8 cellular contexts compared by ENCODE assay signal in the genomic region with DNA sequence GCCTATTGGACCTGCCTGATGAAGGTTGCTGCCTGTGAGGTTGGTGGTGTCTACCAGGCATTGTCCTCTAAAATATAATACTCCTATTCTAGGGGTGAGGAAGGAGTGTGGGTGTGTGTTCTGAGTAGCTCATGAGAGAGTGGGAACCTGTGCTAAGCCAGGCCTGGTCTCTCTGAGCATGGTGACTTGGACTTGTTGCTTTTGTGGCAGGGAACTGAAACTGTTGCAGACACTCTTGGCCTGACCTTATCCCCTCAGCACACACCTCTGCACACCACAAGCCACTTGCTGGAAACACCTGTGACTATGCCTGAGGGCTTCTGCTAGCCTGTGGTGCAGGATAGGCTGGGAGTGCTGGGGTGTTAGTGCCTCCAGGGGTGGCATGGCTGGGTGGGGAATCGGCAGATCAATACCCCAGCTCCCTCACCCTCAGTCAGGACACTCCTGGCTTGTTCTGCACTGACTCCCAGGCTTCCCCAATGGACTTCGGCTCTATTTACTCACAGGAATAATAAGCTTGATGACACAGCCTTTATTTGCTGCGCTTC. TPM values are rescaled to one million over a fixed set of nuclear protein-coding genes. Genes with fewer than 3 reads are reported as not detected.
DNase-seq lines count a peak whose midpoint lies in the region; ATAC-seq and TF ChIP-seq lines count a peak whose summit lies in the region.

No MANE protein-coding gene starts in this region.

- ATAC-seq in HG03064 (IDR thresholded peaks at IDR 0.05; ENCODE audit: low read depth, unreplicated experiment): peak; percentile 55

- no peaks in the 10 kb centered on the region for H3K27me3 Mint-ChIP-seq in T-helper 1 cell treated with Interleukin-12 subunit alpha and Interleukin-12 subunit beta and Interleukin-4 antibody, amounts not matched to agents 30 μg/mL and 1 μg/mL, for 36 hours (ENCODE audit: low read depth)

- no peak for TF ChIP-seq CTCF in RWPE1 (conservative IDR thresholded peaks at IDR 0.05; ENCODE audit: low read depth)
- no peak for TF ChIP-seq CTCF in uterus (IDR thresholded peaks at IDR 0.05)
- TF ChIP-seq CTCF in thyroid gland (IDR thresholded peaks at IDR 0.05): no peak

- H3K9me3 Mint-ChIP-seq in T-helper 1 cell treated with Interleukin-12 subunit alpha and Interleukin-12 subunit beta and Interleukin-4 antibody, amounts not matched to agents 30 μg/mL and 1 μg/mL, for 36 hours: peaks cover 5% of the 10 kb centered on the region

- H3K4me2 ChIP-seq in BLaER1 treated with 17β-estradiol and CSF1 and Interleukin-3, amounts not matched to agents 10 nM and 100 nM: peak overlapping the region; percentile 60 to 82 (median 72)

- no peaks in the 10 kb centered on the region for H3K27me3 ChIP-seq in BLaER1 treated with 17β-estradiol and CSF1 and Interleukin-3, amounts not matched to agents 10 nM and 100 nM
- H3K27me3 ChIP-seq in uterus (no peaks in the 10 kb centered on the region), thyroid gland (no peaks in the 10 kb centered on the region)

- H3K27ac ChIP-seq in BLaER1 treated with 17β-estradiol and CSF1 and Interleukin-3, amounts not matched to agents 10 nM and 100 nM: peak overlapping the region in 8 of 11 experiments; percentile 3 to 56 (median 35); a peak in 13 of 22 replicates
- H3K27ac ChIP-seq in RWPE1 (no peak overlapping the region), uterus (no peak overlapping the region), thyroid gland (no peak overlapping the region)

- H3K27ac Mint-ChIP-seq in T-helper 1 cell treated with Interleukin-12 subunit alpha and Interleukin-12 subunit beta and Interleukin-4 antibody, amounts not matched to agents 30 μg/mL and 1 μg/mL, for 36 hours: peak overlapping the region; percentile 50

- intact Hi-C loops in uterus (cut with DNase I; ENCODE audit: low total_unique reads): no loop called here
- intact Hi-C loops in thyroid gland (cut with DNase I): no loop called here

- peaks cover 0 to 82% (median 8%) of the 10 kb centered on the region in 11 experiments; a peak in 10 of 22 replicates for H4K20me1 ChIP-seq in BLaER1 treated with 17β-estradiol and CSF1 and Interleukin-3, amounts not matched to agents 10 nM and 100 nM

- H3K4me1 Mint-ChIP-seq in T-helper 1 cell treated with Interleukin-12 subunit alpha and Interleukin-12 subunit beta and Interleukin-4 antibody, amounts not matched to agents 30 μg/mL and 1 μg/mL, for 36 hours (ENCODE audit: low read depth): peaks cover 29% of the 10 kb centered on the region

- no peaks in the 10 kb centered on the region for H3K36me3 Mint-ChIP-seq in T-helper 1 cell treated with Interleukin-12 subunit alpha and Interleukin-12 subunit beta and Interleukin-4 antibody, amounts not matched to agents 30 μg/mL and 1 μg/mL, for 36 hours (ENCODE audit: low read depth)

- DNase-seq in RWPE1 (ENCODE audit: low spot score) (no peak), uterus (no peak), thyroid gland (no peak), NCI-H187 (lab: John Stamatoyannopoulos, UW) (no peak)

- peaks cover 0 to 25% (median 8%) of the 10 kb centered on the region in 11 experiments; a peak in 13 of 22 replicates for H3K36me3 ChIP-seq in BLaER1 treated with 17β-estradiol and CSF1 and Interleukin-3, amounts not matched to agents 10 nM and 100 nM
- H3K36me3 ChIP-seq in uterus (no peaks in the 10 kb centered on the region), thyroid gland (no peaks in the 10 kb centered on the region)

- H3K4me3 ChIP-seq in BLaER1 treated with 17β-estradiol and CSF1 and Interleukin-3, amounts not matched to agents 10 nM and 100 nM: no peak overlapping the region
- H3K4me3 ChIP-seq in uterus: no peak overlapping the region
- H3K4me3 ChIP-seq in thyroid gland (replicated peaks in 1 of 3): no peak overlapping the region

- 88 to 94% methylated on average over 3 of the region's 3 CpGs for whole genome bisulfite sequencing in thyroid gland, 2 donors

- H3K4me1 ChIP-seq in BLaER1 treated with 17β-estradiol and CSF1 and Interleukin-3, amounts not matched to agents 10 nM and 100 nM: peaks cover 72 to 81% (median 78%) of the 10 kb centered on the region in 10 experiments
- H3K4me1 ChIP-seq in uterus (no peaks in the 10 kb centered on the region), thyroid gland (no peaks in the 10 kb centered on the region)

- no peak overlapping the region for H3K4me3 Mint-ChIP-seq in T-helper 1 cell treated with Interleukin-12 subunit alpha and Interleukin-12 subunit beta and Interleukin-4 antibody, amounts not matched to agents 30 μg/mL and 1 μg/mL, for 36 hours

- H3K9me3 ChIP-seq in BLaER1 treated with 17β-estradiol and CSF1 and Interleukin-3, amounts not matched to agents 10 nM and 100 nM (replicated peaks in 1 of 11): peaks cover 0 to 22% (median 4%) of the 10 kb centered on the region in 11 experiments; a peak in 11 of 22 replicates
- H3K9me3 ChIP-seq in uterus: no peaks in the 10 kb centered on the region
- no peaks in the 10 kb centered on the region for H3K9me3 ChIP-seq in thyroid gland

- POLR2A ChIA-PET in RWPE1 (lab: Yijun Ruan, JAX; ENCODE audit: low non-redundant PET): no interaction called here

- CTCF ChIA-PET in RWPE1 (lab: Yijun Ruan, JAX): no interaction called here

- H3K9ac ChIP-seq in BLaER1 treated with 17β-estradiol and CSF1 and Interleukin-3, amounts not matched to agents 10 nM and 100 nM: 0 out of 22 replicates have a peak overlapping the region, but pooled peaks of 2 of the 11 experiments have one; percentile 29 to 35

- peak; percentile 57 for TF ChIP-seq POLR2A in GM19193 (IDR thresholded peaks at IDR 0.05; ENCODE audit: extremely low read depth, insufficient read depth, insufficient read length)
- TF ChIP-seq POLR2A in uterus (IDR thresholded peaks at IDR 0.05): no peak
- no peak for TF ChIP-seq POLR2A in thyroid gland (IDR thresholded peaks at IDR 0.05)

RNA-seq across cellular contexts. Expression of a gene that starts 29.9 kb away (rescaled TPM):
- 10 to 100 TPM; 11.2 to 39.4 (median 18.8) TPM for total RNA-seq in uterus
- total RNA-seq in thyroid gland: 10 to 100 TPM in 2 of 4 donors, 1 to 10 TPM in 2; 9.2 to 12.1 (median 10.3) TPM

Comparison
In these comparisons a context has a peak if more than half of its experiments do, and no peak if none do; other contexts are left out.
1. H3K27ac ChIP-seq: peak in BLaER1 treated with 17β-estradiol and CSF1 and Interleukin-3, amounts not matched to agents 10 nM and 100 nM (8 of 11); none in RWPE1 (single experiment), uterus (0 of 2) and thyroid gland (0 of 3).